20 cellular contexts compared by ENCODE assay signal in genomic region chr6:161116554-161117328, GRCh38.
DNase-seq lines count a peak whose midpoint lies in the region; ATAC-seq and TF ChIP-seq lines count a peak whose summit lies in the region.
"Had no signal": no experiment of that assay in that cellular context is flagged by ENCODE, and none has a peak within 500 bp of the region (broad histone marks: within the 10 kb centered on the region; RNA-seq: fewer than 3 reads in every experiment).

No MANE protein-coding gene starts in this region.

- H3K9me3 Mint-ChIP-seq in activated T-cell treated with anti-CD3 and anti-CD28 coated beads, Interleukin-2, amount 50 U/mL, for 72 hours = peaks cover 2 to 9% of the 10 kb centered on the region in 2 donors
- peaks cover 14% of the 10 kb centered on the region for H3K9me3 Mint-ChIP-seq in activated T-cell treated with anti-CD3 and anti-CD28 coated beads, Interleukin-2, amount 50 U/mL, for 24 hours
- peaks cover 0 to 8% of the 10 kb centered on the region in 2 donors for H3K9me3 Mint-ChIP-seq in effector memory CD8-positive, alpha-beta T cell
- H3K9me3 Mint-ChIP-seq in stimulated activated memory B cell treated with anti-CD40 and anti-IgM and Interleukin-4, amounts not matched to agents 10 μg/mL and 1 μg/mL and 100 μg/mL, for 72 hours = peaks cover 10% of the 10 kb centered on the region

- H3K36me3 ChIP-seq in OCI-LY3 (replicated peaks; ENCODE audit: low read depth, low read length) (peaks cover 74% of the 10 kb centered on the region), body of pancreas (replicated peaks in 1 of 2; ENCODE audit: insufficient read depth in 1 of 2, low read depth in 2 of 2) (peaks cover 4 to 15% of the 10 kb centered on the region in 2 donors)

- peak overlapping the region; percentile 77 for H3K4me2 ChIP-seq in OCI-LY3 (ENCODE audit: low read length)
- H3K4me2 ChIP-seq: BLaER1 treated with 17β-estradiol and CSF1 and Interleukin-3, amounts not matched to agents 10 nM and 100 nM had no signal

- peak overlapping the region; percentile 32 for H3K27ac Mint-ChIP-seq in activated T-cell treated with anti-CD3 and anti-CD28 coated beads, Interleukin-2, amount 50 U/mL, for 72 hours
- no peak overlapping the region for H3K27ac Mint-ChIP-seq in activated T-cell treated with anti-CD3 and anti-CD28 coated beads, Interleukin-2, amount 50 U/mL, for 24 hours
- peak overlapping the region; percentile 72 to 86 for H3K27ac Mint-ChIP-seq in effector memory CD8-positive, alpha-beta T cell
- H3K27ac Mint-ChIP-seq in stimulated activated memory B cell treated with anti-CD40 and anti-IgM and Interleukin-4, amounts not matched to agents 10 μg/mL and 1 μg/mL and 100 μg/mL, for 72 hours = peak overlapping the region; percentile 78

- no peak for TF ChIP-seq POLR2A in body of pancreas (IDR thresholded peaks at IDR 0.05)

- no peak overlapping the region for H2AFZ ChIP-seq in OCI-LY3 (ENCODE audit: low read depth, low read length)

- 89 to 91% methylated on average over 15 of the region's 15 CpGs for WGBS in body of pancreas, 2 donors

- H3K4me1 ChIP-seq in OCI-LY3 (ENCODE audit: low read length) (peaks cover 39% of the 10 kb centered on the region), body of pancreas (no peaks in the 10 kb centered on the region)
- H3K4me1 ChIP-seq: SJSA1 had no signal

- H3K9ac ChIP-seq in OCI-LY3 (ENCODE audit: low read length) = no peak overlapping the region
- H3K9ac ChIP-seq: BLaER1 treated with 17β-estradiol and CSF1 and Interleukin-3, amounts not matched to agents 10 nM and 100 nM had no signal

- H3K79me2 ChIP-seq in OCI-LY3 (ENCODE audit: low read length) = no peaks in the 10 kb centered on the region

- intact Hi-C loops in body of pancreas (cut with DNase I) = no loop called here

- H3K27ac ChIP-seq in OCI-LY3 (ENCODE audit: low read length) (no peak overlapping the region), body of pancreas (no peak overlapping the region)
- H3K27ac ChIP-seq: BLaER1 treated with 17β-estradiol and CSF1 and Interleukin-3, amounts not matched to agents 10 nM and 100 nM; SJSA1 had no signal

- H4K20me1 ChIP-seq in OCI-LY3 (ENCODE audit: insufficient read depth, low read length) = peaks cover 20% of the 10 kb centered on the region
- H4K20me1 ChIP-seq: BLaER1 treated with 17β-estradiol and CSF1 and Interleukin-3, amounts not matched to agents 10 nM and 100 nM had no signal

- peaks cover 21 to 58% of the 10 kb centered on the region in 2 donors for H3K36me3 Mint-ChIP-seq in activated T-cell treated with anti-CD3 and anti-CD28 coated beads, Interleukin-2, amount 50 U/mL, for 72 hours (ENCODE audit: insufficient read depth in 2 of 2)
- peaks cover 97% of the 10 kb centered on the region for H3K36me3 Mint-ChIP-seq in activated T-cell treated with anti-CD3 and anti-CD28 coated beads, Interleukin-2, amount 50 U/mL, for 24 hours (ENCODE audit: low read depth)
- peaks cover 41% of the 10 kb centered on the region for H3K36me3 Mint-ChIP-seq in effector memory CD8-positive, alpha-beta T cell (ENCODE audit: insufficient read depth)
- peaks cover 83% of the 10 kb centered on the region for H3K36me3 Mint-ChIP-seq in stimulated activated memory B cell treated with anti-CD40 and anti-IgM and Interleukin-4, amounts not matched to agents 10 μg/mL and 1 μg/mL and 100 μg/mL, for 72 hours

- no peaks in the 10 kb centered on the region for H3K27me3 Mint-ChIP-seq in activated T-cell treated with anti-CD3 and anti-CD28 coated beads, Interleukin-2, amount 50 U/mL, for 72 hours (ENCODE audit: low read depth)
- H3K27me3 Mint-ChIP-seq in activated T-cell treated with anti-CD3 and anti-CD28 coated beads, Interleukin-2, amount 50 U/mL, for 24 hours = no peaks in the 10 kb centered on the region
- H3K27me3 Mint-ChIP-seq in effector memory CD8-positive, alpha-beta T cell = no peaks in the 10 kb centered on the region
- no peaks in the 10 kb centered on the region for H3K27me3 Mint-ChIP-seq in stimulated activated memory B cell treated with anti-CD40 and anti-IgM and Interleukin-4, amounts not matched to agents 10 μg/mL and 1 μg/mL and 100 μg/mL, for 72 hours

- no peaks in the 10 kb centered on the region for H3K27me3 ChIP-seq in OCI-LY3 (ENCODE audit: low read depth, low read length)
- no peaks in the 10 kb centered on the region for H3K27me3 ChIP-seq in body of pancreas
- H3K27me3 ChIP-seq: BLaER1 treated with 17β-estradiol and CSF1 and Interleukin-3, amounts not matched to agents 10 nM and 100 nM; SJSA1 had no signal

- no peak for DNase-seq in activated T-cell treated with anti-CD3 and anti-CD28 coated beads, Interleukin-2, amount 50 U/mL, for 72 hours
- DNase-seq in activated T-cell treated with anti-CD3 and anti-CD28 coated beads, Interleukin-2, amount 50 U/mL, for 24 hours = no peak
- DNase-seq in effector memory CD8-positive, alpha-beta T cell = no peak
- DNase-seq in body of pancreas (no peak), SHP77 treated with DMSO at 0.1 percent for 48 hours (lab: John Stamatoyannopoulos, UW) (no peak)
- DNase-seq: 8988T, DMS79 treated with DMSO at 0.1 percent for 48 hours, H7, NCI-H1092 treated with DMSO at 0.1 percent for 48 hours, NCI-H1436 treated with DMSO at 0.1 percent for 48 hours, NCI-H1930, NCI-H345, NCI-H524, NCI-H82, OCI-M1 had no signal

- ATAC-seq in activated T-cell treated with anti-CD3 and anti-CD28 coated beads, Interleukin-2, amount 50 U/mL, for 72 hours (replicated peaks in 1 of 2) = no peak
- no peak for ATAC-seq in effector memory CD8-positive, alpha-beta T cell (replicated peaks)
- ATAC-seq in stimulated activated memory B cell treated with anti-CD40 and anti-IgM and Interleukin-4, amounts not matched to agents 10 μg/mL and 1 μg/mL and 100 μg/mL, for 72 hours = no peak
- ATAC-seq in GM21423 (IDR thresholded peaks at IDR 0.05; ENCODE audit: unreplicated experiment) (no peak), body of pancreas (no peak)

- H3K9me3 ChIP-seq in OCI-LY3 (ENCODE audit: insufficient read depth, low read length) (no peaks in the 10 kb centered on the region), body of pancreas (no peaks in the 10 kb centered on the region)
- H3K9me3 ChIP-seq: SJSA1 had no signal

- peaks cover 33% of the 10 kb centered on the region for H3K4me1 Mint-ChIP-seq in activated T-cell treated with anti-CD3 and anti-CD28 coated beads, Interleukin-2, amount 50 U/mL, for 72 hours (ENCODE audit: low read depth)
- H3K4me1 Mint-ChIP-seq in activated T-cell treated with anti-CD3 and anti-CD28 coated beads, Interleukin-2, amount 50 U/mL, for 24 hours (ENCODE audit: low read depth) = peaks cover 27% of the 10 kb centered on the region
- H3K4me1 Mint-ChIP-seq in effector memory CD8-positive, alpha-beta T cell (ENCODE audit: low read depth in 2 of 2) = peaks cover 1 to 2% of the 10 kb centered on the region in 2 donors
- H3K4me1 Mint-ChIP-seq in stimulated activated memory B cell treated with anti-CD40 and anti-IgM and Interleukin-4, amounts not matched to agents 10 μg/mL and 1 μg/mL and 100 μg/mL, for 72 hours = peaks cover 7% of the 10 kb centered on the region

- no peak for TF ChIP-seq CTCF in OCI-LY3 (IDR thresholded peaks at IDR 0.05; ENCODE audit: low read depth, low read length)
- no peak for TF ChIP-seq CTCF in body of pancreas (IDR thresholded peaks at IDR 0.05)

- H3K4me3 ChIP-seq in OCI-LY3 (ENCODE audit: low read length) (no peak overlapping the region), body of pancreas (no peak overlapping the region)
- H3K4me3 ChIP-seq: BLaER1 treated with 17β-estradiol and CSF1 and Interleukin-3, amounts not matched to agents 10 nM and 100 nM; SJSA1 had no signal

- H3K4me3 Mint-ChIP-seq in activated T-cell treated with anti-CD3 and anti-CD28 coated beads, Interleukin-2, amount 50 U/mL, for 72 hours = no peak overlapping the region
- H3K4me3 Mint-ChIP-seq in activated T-cell treated with anti-CD3 and anti-CD28 coated beads, Interleukin-2, amount 50 U/mL, for 24 hours = no peak overlapping the region
- H3K4me3 Mint-ChIP-seq in effector memory CD8-positive, alpha-beta T cell = no peak overlapping the region
- no peak overlapping the region for H3K4me3 Mint-ChIP-seq in stimulated activated memory B cell treated with anti-CD40 and anti-IgM and Interleukin-4, amounts not matched to agents 10 μg/mL and 1 μg/mL and 100 μg/mL, for 72 hours
